ENCODE assay signal across 26 cellular contexts in the genomic region with DNA sequence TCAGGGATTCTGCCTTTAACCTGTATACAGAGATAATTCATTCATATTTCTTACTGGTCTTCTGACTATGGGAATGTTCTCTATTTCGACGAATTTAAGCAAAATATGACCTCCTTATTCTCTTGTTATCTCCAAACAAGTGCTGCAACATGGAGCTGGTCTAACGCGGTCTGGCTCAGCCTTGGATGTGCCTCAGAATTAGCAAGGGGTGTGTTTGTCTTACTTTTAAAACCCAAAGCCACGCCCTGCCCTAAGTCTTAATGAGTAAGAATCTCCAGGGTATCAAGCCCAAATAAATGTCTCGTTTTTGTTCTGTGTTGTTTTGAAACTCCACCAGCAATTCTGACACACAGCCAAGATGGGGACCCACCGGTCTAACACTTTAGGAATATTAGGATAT.
"Had no signal": no experiment of that assay in that cellular context is flagged by ENCODE, and none has a peak within 500 bp of the region (broad histone marks: within the 10 kb centered on the region; RNA-seq: fewer than 3 reads in every experiment).

No MANE protein-coding gene starts in this region.

- H3K27ac Mint-ChIP-seq: activated CD4-positive, alpha-beta memory T cell treated with anti-CD3 and anti-CD28 coated beads, Interleukin-2, amount 10 ng/mL, durations not matched to agents 7 days and 5 days; activated CD4-positive, alpha-beta T cell treated with anti-CD3 and anti-CD28 coated beads, Interleukin-2, amount 10 ng/mL, durations not matched to agents 7 days and 5 days; activated naive CD8-positive, alpha-beta T cell; activated T-cell treated with anti-CD3 and anti-CD28 coated beads, Interleukin-2, amount 50 U/mL, for 24 hours; activated T-helper 17 cell treated with anti-CD3 and anti-CD28 coated beads, Interleukin-2, amount 50 U/mL, for 72 hours; endodermal cell had no signal

- H3K9me3 ChIP-seq: esophagus squamous epithelium had no signal

- ATAC-seq: activated T-helper 17 cell treated with anti-CD3 and anti-CD28 coated beads, Interleukin-2, amount 50 U/mL, for 72 hours had no signal

- H3K27me3 ChIP-seq: brain microvascular endothelial cell, esophagus squamous epithelium had no signal

- H3K27ac ChIP-seq: brain microvascular endothelial cell had no signal

- H3K4me3 Mint-ChIP-seq: activated CD4-positive, alpha-beta memory T cell treated with anti-CD3 and anti-CD28 coated beads, Interleukin-2, amount 10 ng/mL, durations not matched to agents 7 days and 5 days; activated CD4-positive, alpha-beta T cell treated with anti-CD3 and anti-CD28 coated beads, Interleukin-2, amount 10 ng/mL, durations not matched to agents 7 days and 5 days; activated naive CD8-positive, alpha-beta T cell; activated T-cell treated with anti-CD3 and anti-CD28 coated beads, Interleukin-2, amount 50 U/mL, for 24 hours; activated T-helper 17 cell treated with anti-CD3 and anti-CD28 coated beads, Interleukin-2, amount 50 U/mL, for 72 hours; endodermal cell had no signal

- DNase-seq: activated CD4-positive, alpha-beta memory T cell treated with anti-CD3 and anti-CD28 coated beads, Interleukin-2, amount 10 ng/mL, durations not matched to agents 7 days and 5 days; activated CD4-positive, alpha-beta T cell treated with anti-CD3 and anti-CD28 coated beads for 1 hour; activated CD4-positive, alpha-beta T cell treated with anti-CD3 and anti-CD28 coated beads for 4 hours; activated CD4-positive, alpha-beta T cell treated with anti-CD3 and anti-CD28 coated beads, Interleukin-2, amount 10 ng/mL, durations not matched to agents 7 days and 5 days; activated CD4-positive, alpha-beta T cell treated with anti-CD3 and anti-CD28 coated beads, Interleukin-2, amount 50 U/mL, for 4 hours; activated CD8-positive, alpha-beta memory T cell treated with anti-CD3 and anti-CD28 coated beads, Interleukin-2, amount 50 U/mL, for 48 hours; activated effector memory CD4-positive, alpha-beta T cell treated with Interleukin-2 at 50 U/mL for 16 hours; activated gamma-delta T cell treated with Interleukin-2 at 50 U/mL for 16 hours; activated naive CD4-positive, alpha-beta T cell treated with anti-CD3 and anti-CD28 coated beads, Interleukin-2, amount 50 U/mL, for 16 hours; activated naive CD4-positive, alpha-beta T cell treated with Interleukin-2 at 50 U/mL for 16 hours; activated T-cell treated with anti-CD3 and anti-CD28 coated beads for 4 hours; activated T-cell treated with anti-CD3 and anti-CD28 coated beads, Interleukin-2, amount 50 U/mL, for 24 hours; amniotic stem cell; brain microvascular endothelial cell; caudate nucleus; cortex of kidney; dermis blood vessel endothelial cell; effector CD8-positive, alpha-beta T cell; endodermal cell; erythroblast; esophagus squamous epithelium; foreskin fibroblast; head of caudate nucleus; T-helper 2 cell had no signal

- H3K9me3 Mint-ChIP-seq: activated CD4-positive, alpha-beta memory T cell treated with anti-CD3 and anti-CD28 coated beads, Interleukin-2, amount 10 ng/mL, durations not matched to agents 7 days and 5 days; activated CD4-positive, alpha-beta T cell treated with anti-CD3 and anti-CD28 coated beads, Interleukin-2, amount 10 ng/mL, durations not matched to agents 7 days and 5 days; activated T-cell treated with anti-CD3 and anti-CD28 coated beads, Interleukin-2, amount 50 U/mL, for 24 hours; activated T-helper 17 cell treated with anti-CD3 and anti-CD28 coated beads, Interleukin-2, amount 50 U/mL, for 72 hours; endodermal cell had no signal

- H3K27me3 Mint-ChIP-seq: activated naive CD8-positive, alpha-beta T cell had no signal

- H3K36me3 Mint-ChIP-seq: activated naive CD8-positive, alpha-beta T cell had no signal

- H3K4me3 ChIP-seq: esophagus squamous epithelium had no signal

- H3K4me1 Mint-ChIP-seq: activated T-helper 17 cell treated with anti-CD3 and anti-CD28 coated beads, Interleukin-2, amount 50 U/mL, for 72 hours; endodermal cell had no signal
